Comparison of ENCODE assay signal across 36 cellular contexts in the genomic region with DNA sequence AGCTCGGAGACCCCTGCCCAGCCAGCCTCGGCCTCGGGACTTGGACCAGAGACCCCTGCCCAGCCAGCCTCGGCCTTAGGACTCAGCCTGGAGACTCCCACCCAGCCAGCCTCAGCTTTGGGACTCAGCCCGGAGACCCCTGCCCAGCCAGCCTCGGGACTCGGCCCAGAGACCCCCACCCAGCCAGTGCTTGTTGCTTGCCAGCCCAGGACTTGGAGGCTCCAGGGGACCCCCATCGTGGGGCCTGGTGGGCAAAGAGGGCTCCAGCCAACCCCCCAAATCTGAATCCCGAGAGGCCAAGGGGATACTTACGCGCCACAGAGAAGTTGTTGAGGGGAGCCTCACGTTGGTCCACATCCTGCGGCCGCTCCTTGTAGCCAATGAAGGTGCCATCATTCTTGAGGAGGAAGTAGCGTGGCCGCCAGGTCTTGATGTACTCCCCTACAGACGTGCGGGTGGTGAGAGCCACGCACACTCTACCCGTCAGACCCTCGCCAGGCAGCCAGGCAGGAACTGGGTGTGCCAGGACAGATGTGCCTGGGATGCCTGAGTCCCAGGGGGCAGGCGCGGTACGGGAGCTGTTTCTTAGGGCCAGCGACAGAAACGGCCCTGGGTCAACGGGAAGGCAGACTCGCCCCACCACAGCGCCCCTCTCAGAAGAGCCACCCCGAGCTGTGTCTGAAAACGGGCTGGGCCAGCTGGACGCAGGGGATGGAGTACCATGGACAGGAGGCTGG.
"Had no signal": no experiment of that assay in that cellular context is flagged by ENCODE, and none has a peak within 500 bp of the region (broad histone marks: within the 10 kb centered on the region; RNA-seq: fewer than 3 reads in every experiment).

No MANE protein-coding gene starts in this region.

- H2AFZ ChIP-seq: hepatocyte had no signal

- H3K9me3 ChIP-seq: adrenal gland, body of pancreas, esophagus muscularis mucosa, gastrocnemius medialis, heart right ventricle had no signal

- H3K27ac ChIP-seq: adrenal gland, body of pancreas, foreskin keratinocyte, gastrocnemius medialis, heart right ventricle, hepatocyte, WERI-Rb-1 had no signal

- ATAC-seq: activated CD4-positive, alpha-beta T cell treated with anti-CD3 and anti-CD28 coated beads for 36 hours; activated CD8-positive, alpha-beta memory T cell treated with anti-CD3 and anti-CD28 coated beads, Interleukin-2, amount 10 ng/mL, durations not matched to agents 7 days and 5 days; activated CD8-positive, alpha-beta T cell treated with anti-CD3 and anti-CD28 coated beads, Interleukin-2, amount 10 ng/mL, durations not matched to agents 7 days and 5 days; activated naive CD8-positive, alpha-beta T cell treated with anti-CD3 and anti-CD28 coated beads, Interleukin-2, amount 50 U/mL, for 24 hours; body of pancreas; effector memory CD8-positive, alpha-beta T cell; foreskin keratinocyte; heart right ventricle had no signal

- H3K4me3 Mint-ChIP-seq: activated CD4-positive, alpha-beta memory T cell treated with anti-CD3 and anti-CD28 coated beads for 36 hours; activated CD4-positive, alpha-beta T cell treated with anti-CD3 and anti-CD28 coated beads for 36 hours; activated CD4-positive, alpha-beta T cell treated with anti-CD3 and anti-CD28 coated beads, Interleukin-2, amount 10 ng/mL, durations not matched to agents 24 days and 14 days; activated CD8-positive, alpha-beta memory T cell treated with anti-CD3 and anti-CD28 coated beads, Interleukin-2, amount 10 ng/mL, durations not matched to agents 7 days and 5 days; activated CD8-positive, alpha-beta T cell treated with anti-CD3 and anti-CD28 coated beads, Interleukin-2, amount 10 ng/mL, durations not matched to agents 7 days and 5 days; activated naive CD4-positive, alpha-beta T cell treated with anti-CD3 and anti-CD28 coated beads for 36 hours; activated naive CD4-positive, alpha-beta T cell treated with anti-CD3 and anti-CD28 coated beads, Interleukin-2, amount 50 U/mL, for 24 hours; activated naive CD8-positive, alpha-beta T cell treated with anti-CD3 and anti-CD28 coated beads for 36 hours; activated naive CD8-positive, alpha-beta T cell treated with anti-CD3 and anti-CD28 coated beads, Interleukin-2, amount 50 U/mL, for 24 hours; activated T-helper 1 cell treated with anti-CD3 and anti-CD28 coated beads, Interleukin-12 subunit alpha, Interleukin-12 subunit beta, Interleukin-2, Interleukin-4 antibody, amounts not matched to agents 30 ng/mL and 10 ng/mL and 1 ng/mL, durations not matched to agents 14 hours and 24 hours and 36 hours; effector memory CD8-positive, alpha-beta T cell; T-helper 2 cell treated with Interferon-gamma antibody and Interleukin-4, amounts not matched to agents 5 μg/mL and 100 μg/mL, for 36 hours had no signal

- DNase-seq: activated CD4-positive, alpha-beta memory T cell treated with anti-CD3 and anti-CD28 coated beads for 36 hours; activated CD4-positive, alpha-beta T cell treated with anti-CD3 and anti-CD28 coated beads for 36 hours; activated CD4-positive, alpha-beta T cell treated with anti-CD3 and anti-CD28 coated beads, Interleukin-2, amount 10 ng/mL, durations not matched to agents 24 days and 14 days; activated CD4-positive, CD25-positive, alpha-beta regulatory T cell; activated CD4-positive, CD25-positive, alpha-beta regulatory T cell treated with anti-CD3 and anti-CD28 coated beads, Interleukin-2, amount 50 U/mL, for 72 hours; activated CD8-positive, alpha-beta memory T cell treated with anti-CD3 and anti-CD28 coated beads, Interleukin-2, amount 10 ng/mL, durations not matched to agents 7 days and 5 days; activated CD8-positive, alpha-beta memory T cell treated with anti-CD3 and anti-CD28 coated beads, Interleukin-2, amount 50 U/mL, for 4 hours; activated CD8-positive, alpha-beta T cell treated with anti-CD3 and anti-CD28 coated beads, Interleukin-2, amount 10 ng/mL, durations not matched to agents 7 days and 5 days; activated effector memory CD4-positive, alpha-beta T cell treated with anti-CD3 and anti-CD28 coated beads, Interleukin-2, amount 50 U/mL, for 16 hours; activated naive CD4-positive, alpha-beta T cell treated with anti-CD3 and anti-CD28 coated beads for 36 hours; activated naive CD8-positive, alpha-beta T cell treated with anti-CD3 and anti-CD28 coated beads for 36 hours; activated naive CD8-positive, alpha-beta T cell treated with anti-CD3 and anti-CD28 coated beads, Interleukin-2, amount 50 U/mL, for 24 hours; activated T-cell treated with anti-CD3 and anti-CD28 coated beads, Interleukin-2, amount 50 U/mL, for 1 hour; activated T-cell treated with anti-CD3 and anti-CD28 coated beads, Interleukin-2, amount 50 U/mL, for 48 hours; adrenal gland; amygdala; aorta; body of pancreas; caudate nucleus; cortex of kidney; dermis blood vessel endothelial cell; effector CD4-positive, alpha-beta T cell; effector memory CD8-positive, alpha-beta T cell; erythroblast; foreskin keratinocyte; gastrocnemius medialis; heart right ventricle; T1000; WERI-Rb-1 had no signal

- H3K4me2 ChIP-seq: hepatocyte had no signal

- H3K4me1 Mint-ChIP-seq: activated CD4-positive, alpha-beta T cell treated with anti-CD3 and anti-CD28 coated beads for 36 hours; activated CD4-positive, alpha-beta T cell treated with anti-CD3 and anti-CD28 coated beads, Interleukin-2, amount 10 ng/mL, durations not matched to agents 24 days and 14 days; activated CD8-positive, alpha-beta memory T cell treated with anti-CD3 and anti-CD28 coated beads, Interleukin-2, amount 10 ng/mL, durations not matched to agents 7 days and 5 days; activated naive CD4-positive, alpha-beta T cell treated with anti-CD3 and anti-CD28 coated beads, Interleukin-2, amount 50 U/mL, for 24 hours; activated naive CD8-positive, alpha-beta T cell treated with anti-CD3 and anti-CD28 coated beads for 36 hours; activated naive CD8-positive, alpha-beta T cell treated with anti-CD3 and anti-CD28 coated beads, Interleukin-2, amount 50 U/mL, for 24 hours had no signal

- H3K4me3 ChIP-seq: adrenal gland, body of pancreas, esophagus muscularis mucosa, gastrocnemius medialis, heart right ventricle, hepatocyte had no signal

- H3K27me3 Mint-ChIP-seq: activated CD4-positive, alpha-beta memory T cell treated with anti-CD3 and anti-CD28 coated beads for 36 hours; activated CD4-positive, alpha-beta T cell treated with anti-CD3 and anti-CD28 coated beads for 36 hours; activated CD4-positive, alpha-beta T cell treated with anti-CD3 and anti-CD28 coated beads, Interleukin-2, amount 10 ng/mL, durations not matched to agents 24 days and 14 days; activated CD8-positive, alpha-beta memory T cell treated with anti-CD3 and anti-CD28 coated beads, Interleukin-2, amount 10 ng/mL, durations not matched to agents 7 days and 5 days; activated naive CD4-positive, alpha-beta T cell treated with anti-CD3 and anti-CD28 coated beads, Interleukin-2, amount 50 U/mL, for 24 hours; activated naive CD8-positive, alpha-beta T cell treated with anti-CD3 and anti-CD28 coated beads for 36 hours; activated naive CD8-positive, alpha-beta T cell treated with anti-CD3 and anti-CD28 coated beads, Interleukin-2, amount 50 U/mL, for 24 hours; effector memory CD8-positive, alpha-beta T cell had no signal

- H3K4me1 ChIP-seq: foreskin keratinocyte, gastrocnemius medialis had no signal

- H3K27ac Mint-ChIP-seq: activated CD4-positive, alpha-beta memory T cell treated with anti-CD3 and anti-CD28 coated beads for 36 hours; activated CD4-positive, alpha-beta T cell treated with anti-CD3 and anti-CD28 coated beads for 36 hours; activated CD4-positive, alpha-beta T cell treated with anti-CD3 and anti-CD28 coated beads, Interleukin-2, amount 10 ng/mL, durations not matched to agents 24 days and 14 days; activated CD8-positive, alpha-beta memory T cell treated with anti-CD3 and anti-CD28 coated beads, Interleukin-2, amount 10 ng/mL, durations not matched to agents 7 days and 5 days; activated CD8-positive, alpha-beta T cell treated with anti-CD3 and anti-CD28 coated beads, Interleukin-2, amount 10 ng/mL, durations not matched to agents 7 days and 5 days; activated naive CD4-positive, alpha-beta T cell treated with anti-CD3 and anti-CD28 coated beads for 36 hours; activated naive CD8-positive, alpha-beta T cell treated with anti-CD3 and anti-CD28 coated beads for 36 hours; activated naive CD8-positive, alpha-beta T cell treated with anti-CD3 and anti-CD28 coated beads, Interleukin-2, amount 50 U/mL, for 24 hours; activated T-helper 1 cell treated with anti-CD3 and anti-CD28 coated beads, Interleukin-12 subunit alpha, Interleukin-12 subunit beta, Interleukin-2, Interleukin-4 antibody, amounts not matched to agents 30 ng/mL and 10 ng/mL and 1 ng/mL, durations not matched to agents 14 hours and 24 hours and 36 hours; activated T-helper 2 cell treated with anti-CD3 and anti-CD28 coated beads, Interferon-gamma antibody, Interleukin-2, Interleukin-4, amounts not matched to agents 10 μg/mL and 5 μg/mL and 100 μg/mL, durations not matched to agents 14 hours and 24 hours and 36 hours; effector memory CD8-positive, alpha-beta T cell; T-helper 2 cell treated with Interferon-gamma antibody and Interleukin-4, amounts not matched to agents 5 μg/mL and 100 μg/mL, for 36 hours had no signal

- H3K27me3 ChIP-seq: adrenal gland, body of pancreas, esophagus muscularis mucosa, foreskin keratinocyte, gastrocnemius medialis, heart right ventricle, hepatocyte had no signal

- FAIRE-seq: colon had no signal

- H3K36me3 Mint-ChIP-seq: activated naive CD4-positive, alpha-beta T cell treated with anti-CD3 and anti-CD28 coated beads, Interleukin-2, amount 50 U/mL, for 24 hours had no signal
